18 cellular contexts compared by ENCODE assay signal in the genomic region with DNA sequence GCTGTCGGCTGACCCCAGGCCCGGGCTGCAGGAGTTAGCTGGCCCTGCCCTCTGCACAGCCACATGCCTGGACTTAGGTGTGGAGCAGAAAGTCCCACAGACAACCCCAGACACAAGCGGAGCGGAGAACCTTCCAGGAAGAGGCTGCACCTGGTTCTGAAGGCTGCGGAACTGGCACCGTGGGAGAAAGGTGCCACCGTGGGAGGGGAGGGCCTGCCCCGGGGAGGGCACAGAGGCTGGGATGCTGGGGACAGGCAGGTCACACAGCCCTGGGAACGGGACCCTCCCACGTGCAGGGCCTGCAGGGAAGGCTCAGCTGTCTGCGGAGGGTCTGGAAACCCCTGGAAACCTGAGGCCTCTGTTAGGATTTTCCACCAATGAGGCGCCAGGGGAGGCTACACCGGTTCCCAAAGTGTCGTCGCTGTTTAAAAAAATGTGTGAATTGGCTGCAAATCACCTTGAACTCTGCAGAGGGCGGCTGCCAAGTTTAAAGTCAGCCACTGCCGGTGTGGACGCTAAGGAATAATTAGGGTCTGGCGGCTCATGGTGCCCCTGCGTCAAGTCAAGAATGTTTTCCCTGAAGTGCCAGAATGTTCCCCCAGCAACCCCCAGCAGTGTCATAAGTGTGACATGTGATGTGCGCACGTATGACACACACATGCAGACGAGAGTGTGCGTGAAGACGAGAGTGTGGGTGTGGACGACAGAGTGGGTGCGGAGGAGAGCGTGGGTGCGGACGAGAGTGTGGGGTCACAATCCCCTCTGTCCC. TPM values are rescaled to one million over a fixed set of nuclear protein-coding genes. Genes with fewer than 3 reads are reported as not detected.
"Had no signal": no experiment of that assay in that cellular context is flagged by ENCODE, and none has a peak within 500 bp of the region (broad histone marks: within the 10 kb centered on the region; RNA-seq: fewer than 3 reads in every experiment).

No MANE protein-coding gene starts in this region.

- FAIRE-seq: frontal cortex, keratinocyte, small intestine had no signal

- H3K36me3 ChIP-seq: adrenal gland, tibial artery, vagina had no signal

- H3K9me3 ChIP-seq: adrenal gland, heart right ventricle, neutrophil, tibial artery, vagina had no signal

- DNase-seq: activated CD4-positive, alpha-beta T cell treated with anti-CD3 and anti-CD28 coated beads for 4 hours; activated naive CD4-positive, alpha-beta T cell treated with anti-CD3 and anti-CD28 coated beads for 36 hours; adrenal gland; caudate nucleus; effector CD8-positive, alpha-beta T cell; heart right ventricle; small intestine; tibial artery had no signal

- H3K9me3 Mint-ChIP-seq: activated naive CD4-positive, alpha-beta T cell treated with anti-CD3 and anti-CD28 coated beads for 36 hours; activated T-helper 17 cell treated with anti-CD3 and anti-CD28 coated beads, Interleukin-2, amount 50 U/mL, for 72 hours had no signal

- H3K27ac ChIP-seq: adrenal gland, coronary artery, heart right ventricle, tibial artery, VCaP had no signal

- H3K4me3 ChIP-seq: adrenal gland, coronary artery, heart right ventricle, tibial artery, vagina had no signal

- H3K27me3 ChIP-seq: adrenal gland, heart right ventricle, neutrophil, vagina had no signal

- H3K36me3 Mint-ChIP-seq: mesothelial cell of epicardium had no signal

- H3K27me3 Mint-ChIP-seq: activated T-helper 17 cell treated with anti-CD3 and anti-CD28 coated beads, Interleukin-2, amount 50 U/mL, for 72 hours had no signal

- H3K4me1 Mint-ChIP-seq: activated T-helper 17 cell treated with anti-CD3 and anti-CD28 coated beads, Interleukin-2, amount 50 U/mL, for 72 hours had no signal

- H3K27ac Mint-ChIP-seq: activated naive CD4-positive, alpha-beta T cell treated with anti-CD3 and anti-CD28 coated beads for 36 hours; activated T-helper 17 cell treated with anti-CD3 and anti-CD28 coated beads, Interleukin-2, amount 50 U/mL, for 72 hours; mesothelial cell of epicardium had no signal

- ATAC-seq: activated T-helper 17 cell treated with anti-CD3 and anti-CD28 coated beads, Interleukin-2, amount 50 U/mL, for 72 hours; heart right ventricle had no signal

- H3K4me3 Mint-ChIP-seq: activated naive CD4-positive, alpha-beta T cell treated with anti-CD3 and anti-CD28 coated beads for 36 hours; activated T-helper 17 cell treated with anti-CD3 and anti-CD28 coated beads, Interleukin-2, amount 50 U/mL, for 72 hours; mesothelial cell of epicardium had no signal

RNA-seq across cellular contexts. Expression of gene PABPN1L, which starts 50.9 kb away (rescaled TPM):
- total RNA-seq: activated naive CD4-positive, alpha-beta T cell treated with anti-CD3 and anti-CD28 coated beads for 36 hours; activated T-helper 17 cell treated with anti-CD3 and anti-CD28 coated beads, Interleukin-2, amount 50 U/mL, for 72 hours; fibroblast of lung; frontal cortex; vagina had no signal
- polyA plus RNA-seq: fibroblast of lung, heart right ventricle, keratinocyte, liver, small intestine had no signal

RNA-seq across cellular contexts. Expression of gene CBFA2T3, which starts 59.7 kb away (rescaled TPM):
- total RNA-seq: activated naive CD4-positive, alpha-beta T cell treated with anti-CD3 and anti-CD28 coated beads for 36 hours had no signal
